In genomic region chr15:99436472-99437314, GRCh38 we compare ENCODE assay signal across 16 cellular contexts.
DNase-seq lines count a peak whose midpoint lies in the region; ATAC-seq and TF ChIP-seq lines count a peak whose summit lies in the region.
"Had no signal": no experiment of that assay in that cellular context is flagged by ENCODE, and none has a peak within 500 bp of the region (broad histone marks: within the 10 kb centered on the region; RNA-seq: fewer than 3 reads in every experiment).

No MANE protein-coding gene starts in this region.

- DNase-seq in IMR-90, result no peak
- no peak for DNase-seq in left ventricle myocardium inferior
- peak; percentile 54 for DNase-seq in sigmoid colon
- no peak for DNase-seq in AG08395 (ENCODE audit: low spot score)
- no peak for DNase-seq in hippocampal formation (lab: John Stamatoyannopoulos, UW)
- DNase-seq: CD8-positive, alpha-beta memory T cell; effector CD8-positive, alpha-beta T cell; NCI-H1436; NCI-H510A treated with DMSO at 0.1 percent for 48 hours; T-helper 17 cell had no signal

- no peak for ATAC-seq in IMR-90 (ENCODE audit: low read depth)
- no peak for ATAC-seq in GM18505 (IDR thresholded peaks at IDR 0.05; ENCODE audit: unreplicated experiment)
- ATAC-seq: activated CD4-positive, CD25-positive, alpha-beta regulatory T cell treated with anti-CD3 and anti-CD28 coated beads, Interleukin-2, amount 50 U/mL, for 24 hours; GM12878; pancreas; T-helper 17 cell had no signal

- H2AK9ac ChIP-seq in IMR-90 (replicated peaks; ENCODE audit: low read depth, low read length, poor library complexity), result no peak overlapping the region

- no TSS peak for BruUV-seq in IMR-90 (replicated peaks; lab: Mats Ljungman, UMichigan)

- intact Hi-C loops in IMR-90 (cut with micrococcal nuclease) (no loop called here), left ventricle myocardium inferior (cut with micrococcal nuclease) (no loop called here), sigmoid colon (cut with DNase I) (no loop called here)

- H3K27ac ChIP-seq in BLaER1 (peak overlapping the region; percentile 49; the same call in 1 of the 2 replicates), IMR-90 (ENCODE audit: insufficient read depth, low read length) (no peak overlapping the region), left ventricle myocardium inferior (replicated peaks) (peak overlapping the region; percentile 80), sigmoid colon (peak overlapping the region in 1 of 4 donors; percentile 71)
- H3K27ac ChIP-seq: HL-60, pancreas had no signal

- H4K91ac ChIP-seq in IMR-90 (ENCODE audit: insufficient read depth, low read depth, low read length), result no peak overlapping the region

- no peak overlapping the region for H3K14ac ChIP-seq in IMR-90 (replicated peaks; ENCODE audit: low read depth, low read length)

- H3K4ac ChIP-seq in IMR-90 (ENCODE audit: low read depth, low read length), result no peak overlapping the region

- H3K9ac ChIP-seq in BLaER1, result 0 out of 2 replicates have a peak overlapping the region, but pooled peaks have one; percentile 37
- H3K9ac ChIP-seq in IMR-90 (ENCODE audit: low read depth, low read length), result no peak overlapping the region

- dilution Hi-C loops in IMR-90 (cut with HindIII; ENCODE audit: low sequenced_read_pairs, unreplicated experiment), result no loop called here

- no peak overlapping the region for H4K5ac ChIP-seq in IMR-90 (ENCODE audit: low read depth, low read length)

- peaks cover 97% of the 10 kb centered on the region for H3K4me1 ChIP-seq in BLaER1
- H3K4me1 ChIP-seq in IMR-90 (ENCODE audit: control insufficient read depth, insufficient read depth, low read length), result peaks cover 7% of the 10 kb centered on the region
- peaks cover 90% of the 10 kb centered on the region for H3K4me1 ChIP-seq in left ventricle myocardium inferior
- H3K4me1 ChIP-seq in sigmoid colon, result peaks cover 0 to 43% (median 26%) of the 10 kb centered on the region in 4 donors

- no peaks in the 10 kb centered on the region for H3K36me3 ChIP-seq in BLaER1
- H3K36me3 ChIP-seq in IMR-90 (ENCODE audit: control insufficient read depth, insufficient read depth, low read length), result no peaks in the 10 kb centered on the region
- no peaks in the 10 kb centered on the region for H3K36me3 ChIP-seq in left ventricle myocardium inferior
- H3K36me3 ChIP-seq in sigmoid colon, result no peaks in the 10 kb centered on the region
- H3K36me3 ChIP-seq: pancreas had no signal

- peaks cover 11% of the 10 kb centered on the region for H3K9me1 ChIP-seq in IMR-90 (ENCODE audit: insufficient read depth, low read length)

- TF ChIP-seq CTCF in IMR-90 (conservative IDR thresholded peaks at IDR 0.05; ENCODE audit: low read depth, low read length), result no peak
- no peak for TF ChIP-seq CTCF in left ventricle myocardium inferior (IDR thresholded peaks at IDR 0.05; ENCODE audit: borderline replicate concordance)
- no peak for TF ChIP-seq CTCF in sigmoid colon (IDR thresholded peaks at IDR 0.05)

- 97% methylated on average over 4 of the region's 24 CpGs; no CpG with 5 or more reads in 1 of the 2 experiments for WGBS in IMR-90 (ENCODE audit: extremely low coverage in 2 of 2, insufficient read length in 1 of 2), 2 experiments
- WGBS in sigmoid colon, 2 donors, result 88% methylated on average over 24 of the region's 24 CpGs

- TF ChIP-seq EP300 in sigmoid colon (IDR thresholded peaks at IDR 0.05), result no peak

- peak overlapping the region; percentile 43; the same call in 1 of the 2 replicates for H2AK5ac ChIP-seq in IMR-90 (ENCODE audit: low read depth, low read length)

- 0 out of 4 replicates have a peak, but pooled peaks cover 0 to under 1% of the 10 kb centered on the region in 2 experiments for H3K79me1 ChIP-seq in IMR-90 (ENCODE audit: low read depth in 1 of 2, low read length in 2 of 2)

- TF ChIP-seq POLR2A in IMR-90 (IDR thresholded peaks at IDR 0.05; ENCODE audit: low read depth, low read length), result no peak
- no peak for TF ChIP-seq POLR2A in sigmoid colon (IDR thresholded peaks at IDR 0.05)
- TF ChIP-seq POLR2A in GM18505 (IDR thresholded peaks at IDR 0.05; ENCODE audit: borderline replicate concordance, extremely low read depth, insufficient read depth, insufficient read length), result no peak

- H3K9me3 ChIP-seq in BLaER1 (no peaks in the 10 kb centered on the region), IMR-90 (ENCODE audit: control insufficient read depth, insufficient read depth, low read length) (no peaks in the 10 kb centered on the region), left ventricle myocardium inferior (replicated peaks) (no peaks in the 10 kb centered on the region), sigmoid colon (no peaks in the 10 kb centered on the region)
- H3K9me3 ChIP-seq: pancreas had no signal

- no peak overlapping the region for H3K56ac ChIP-seq in IMR-90 (ENCODE audit: extremely low read depth, insufficient read depth, low read length)

- H4K8ac ChIP-seq in IMR-90 (ENCODE audit: low read depth in 2 of 2, low read length in 2 of 2), result no peak overlapping the region

- POLR2A ChIA-PET in IMR-90 (lab: Charles Lee; ENCODE audit: unreplicated experiment), result no interaction called here

- no peak overlapping the region; the same call in 1 of the 2 replicates for H3K18ac ChIP-seq in IMR-90 (ENCODE audit: low read depth, low read length)

- 0 out of 2 replicates have a peak, but pooled peaks cover 5% of the 10 kb centered on the region for H3K27me3 ChIP-seq in BLaER1
- H3K27me3 ChIP-seq in IMR-90 (ENCODE audit: control insufficient read depth, insufficient read depth, low read length), result 0 out of 2 replicates have a peak, but pooled peaks cover 2% of the 10 kb centered on the region
- no peaks in the 10 kb centered on the region for H3K27me3 ChIP-seq in left ventricle myocardium inferior (ENCODE audit: low read depth)
- no peaks in the 10 kb centered on the region for H3K27me3 ChIP-seq in sigmoid colon
- H3K27me3 ChIP-seq: pancreas had no signal

- H2BK5ac ChIP-seq in IMR-90 (ENCODE audit: low read depth, low read length, poor library complexity, severe bottlenecking), result no peak overlapping the region

- no peak for TF ChIP-seq RAD21 in IMR-90 (IDR thresholded peaks at IDR 0.05; ENCODE audit: low read length)

- no peaks in the 10 kb centered on the region for H4K20me1 ChIP-seq in BLaER1
- H4K20me1 ChIP-seq in IMR-90 (ENCODE audit: insufficient read depth, low read length), result no peaks in the 10 kb centered on the region

- no peak overlapping the region for H2BK20ac ChIP-seq in IMR-90 (ENCODE audit: low read depth, low read length)

- no peak overlapping the region for H3K23ac ChIP-seq in IMR-90 (ENCODE audit: low read depth, low read length)

- CTCF ChIA-PET in IMR-90 (lab: Yijun Ruan, JAX), result no interaction called here

- H2BK120ac ChIP-seq in IMR-90 (ENCODE audit: low read depth, low read length), result peak overlapping the region; percentile 60; the same call in 1 of the 2 replicates

- in situ Hi-C loops in IMR-90 (cut with MboI; ENCODE audit: low sequenced_read_pairs), result no loop called here

- H3K4me3 ChIP-seq in BLaER1, result no peak overlapping the region
- no peak overlapping the region for H3K4me3 ChIP-seq in IMR-90 (ENCODE audit: insufficient read depth, low read depth, low read length)
- no peak overlapping the region for H3K4me3 ChIP-seq in left ventricle myocardium inferior
- no peak overlapping the region for H3K4me3 ChIP-seq in sigmoid colon
- H3K4me3 ChIP-seq: GM12878, pancreas had no signal

- H3K4me2 ChIP-seq in BLaER1 (peak overlapping the region; percentile 88), IMR-90 (ENCODE audit: low read depth, low read length) (no peak overlapping the region)

- no peak overlapping the region for H2AFZ ChIP-seq in IMR-90 (replicated peaks; ENCODE audit: low read length, poor library complexity)

- H2BK15ac ChIP-seq in IMR-90 (ENCODE audit: low read depth, low read length), result peak overlapping the region; percentile 17; the same call in 1 of the 3 replicates

TF ChIP-seq in IMR-90, 13 proteins besides CTCF, POLR2A, EP300 and RAD21:
- TF ChIP-seq NFE2L2 (IDR thresholded peaks at IDR 0.05; ENCODE audit: low read depth, low read length), result no peak
- TF ChIP-seq, protein P1, sequence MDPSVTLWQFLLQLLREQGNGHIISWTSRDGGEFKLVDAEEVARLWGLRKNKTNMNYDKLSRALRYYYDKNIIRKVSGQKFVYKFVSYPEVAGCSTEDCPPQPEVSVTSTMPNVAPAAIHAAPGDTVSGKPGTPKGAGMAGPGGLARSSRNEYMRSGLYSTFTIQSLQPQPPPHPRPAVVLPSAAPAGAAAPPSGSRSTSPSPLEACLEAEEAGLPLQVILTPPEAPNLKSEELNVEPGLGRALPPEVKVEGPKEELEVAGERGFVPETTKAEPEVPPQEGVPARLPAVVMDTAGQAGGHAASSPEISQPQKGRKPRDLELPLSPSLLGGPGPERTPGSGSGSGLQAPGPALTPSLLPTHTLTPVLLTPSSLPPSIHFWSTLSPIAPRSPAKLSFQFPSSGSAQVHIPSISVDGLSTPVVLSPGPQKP (IDR thresholded peaks at IDR 0.05; ENCODE audit: borderline replicate concordance, low read depth, low read length), result no peak
- TF ChIP-seq CHD1 (IDR thresholded peaks at IDR 0.05; ENCODE audit: low read depth, low read length), result no peak
- TF ChIP-seq BHLHE40 (IDR thresholded peaks at IDR 0.05; ENCODE audit: low read depth, low read length), result no peak
- TF ChIP-seq FOS (IDR thresholded peaks at IDR 0.05; ENCODE audit: low read depth, low read length), result no peak
- no peak for TF ChIP-seq MXI1 (IDR thresholded peaks at IDR 0.05; ENCODE audit: borderline replicate concordance, low read depth, low read length)
- TF ChIP-seq RCOR1 (IDR thresholded peaks at IDR 0.05; ENCODE audit: insufficient replicate concordance, low read length), result no peak
- TF ChIP-seq SMC3 (IDR thresholded peaks at IDR 0.05; ENCODE audit: low read depth, low read length), result no peak
- TF ChIP-seq RFX5 (IDR thresholded peaks at IDR 0.05; ENCODE audit: low read depth, low read length), result no peak
- no peak for TF ChIP-seq MAZ (IDR thresholded peaks at IDR 0.05; ENCODE audit: borderline replicate concordance, low read depth, low read length)
- TF ChIP-seq, protein P2, sequence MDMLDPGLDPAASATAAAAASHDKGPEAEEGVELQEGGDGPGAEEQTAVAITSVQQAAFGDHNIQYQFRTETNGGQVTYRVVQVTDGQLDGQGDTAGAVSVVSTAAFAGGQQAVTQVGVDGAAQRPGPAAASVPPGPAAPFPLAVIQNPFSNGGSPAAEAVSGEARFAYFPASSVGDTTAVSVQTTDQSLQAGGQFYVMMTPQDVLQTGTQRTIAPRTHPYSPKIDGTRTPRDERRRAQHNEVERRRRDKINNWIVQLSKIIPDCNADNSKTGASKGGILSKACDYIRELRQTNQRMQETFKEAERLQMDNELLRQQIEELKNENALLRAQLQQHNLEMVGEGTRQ (IDR thresholded peaks at IDR 0.05; ENCODE audit: low read depth, low read length), result no peak
- TF ChIP-seq MAFK (IDR thresholded peaks at IDR 0.05; ENCODE audit: low read depth, low read length), result no peak
TF ChIP-seq in IMR-90: peak in this region for 0.
